In the genomic region with DNA sequence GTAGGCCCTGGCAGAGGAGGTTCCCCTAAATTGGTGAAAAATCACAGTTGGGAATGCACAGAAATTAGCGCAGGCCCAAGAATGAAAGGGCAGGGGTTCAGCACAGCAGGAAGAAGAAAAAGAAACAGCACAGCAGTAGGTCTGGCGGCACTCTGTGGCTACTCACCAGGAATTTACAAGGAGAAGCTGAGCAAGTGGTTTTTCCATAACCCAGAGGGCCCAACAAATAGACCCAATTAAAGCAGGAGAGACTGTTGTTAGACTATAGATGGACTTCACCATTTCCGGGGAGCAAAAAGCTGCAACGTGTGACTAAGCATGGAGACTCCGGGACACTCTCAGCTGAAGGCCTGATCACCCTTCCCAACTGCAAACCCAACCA, we compare ENCODE assay signal across 12 cellular contexts. TPM values are rescaled to one million over a fixed set of nuclear protein-coding genes. Genes with fewer than 3 reads are reported as not detected.
"Had no signal": no experiment of that assay in that cellular context is flagged by ENCODE, and none has a peak within 500 bp of the region (broad histone marks: within the 10 kb centered on the region; RNA-seq: fewer than 3 reads in every experiment).

No MANE protein-coding gene starts in this region.

RNA-seq across cellular contexts. Expression of a gene that starts 2.5 kb away (rescaled TPM):
- total RNA-seq: activated CD4-positive, alpha-beta T cell treated with anti-CD3 and anti-CD28 coated beads, Interleukin-2, amount 10 ng/mL, durations not matched to agents 24 days and 14 days; activated CD8-positive, alpha-beta T cell treated with anti-CD3 and anti-CD28 coated beads for 36 hours; activated naive CD8-positive, alpha-beta T cell treated with anti-CD3 and anti-CD28 coated beads for 36 hours; cardiac septum; Right ventricle myocardium superior; T-helper 2 cell treated with Interferon-gamma antibody and Interleukin-4, amounts not matched to agents 100 ng/mL and 5 ng/mL, for 36 hours had no signal

RNA-seq across cellular contexts. Expression of a gene that starts 14.3 kb away (rescaled TPM):
- total RNA-seq: activated CD4-positive, alpha-beta T cell treated with anti-CD3 and anti-CD28 coated beads, Interleukin-2, amount 10 ng/mL, durations not matched to agents 24 days and 14 days; activated CD8-positive, alpha-beta memory T cell treated with anti-CD3 and anti-CD28 coated beads for 36 hours; activated CD8-positive, alpha-beta T cell treated with anti-CD3 and anti-CD28 coated beads for 36 hours; activated naive CD8-positive, alpha-beta T cell treated with anti-CD3 and anti-CD28 coated beads for 36 hours; activated T-cell treated with anti-CD3 and anti-CD28 coated beads, Interleukin-2, amount 50 U/mL, for 72 hours; activated T-helper 17 cell treated with anti-CD3 and anti-CD28 coated beads, Interleukin-2, amount 50 U/mL, for 72 hours; cardiac septum; IMR-90; Right ventricle myocardium superior; T-helper 1 cell treated with Interleukin-12 subunit alpha and Interleukin-12 subunit beta and Interleukin-4 antibody, amounts not matched to agents 30 ng/mL and 1 ng/mL, for 36 hours; T-helper 2 cell treated with Interferon-gamma antibody and Interleukin-4, amounts not matched to agents 100 ng/mL and 5 ng/mL, for 36 hours had no signal
- polyA plus RNA-seq: IMR-90 had no signal

RNA-seq across cellular contexts. Expression of a gene that starts 40.2 kb away (rescaled TPM):
- total RNA-seq: activated CD4-positive, alpha-beta T cell treated with anti-CD3 and anti-CD28 coated beads, Interleukin-2, amount 10 ng/mL, durations not matched to agents 24 days and 14 days; activated CD8-positive, alpha-beta memory T cell treated with anti-CD3 and anti-CD28 coated beads for 36 hours; activated CD8-positive, alpha-beta T cell treated with anti-CD3 and anti-CD28 coated beads for 36 hours; activated naive CD8-positive, alpha-beta T cell treated with anti-CD3 and anti-CD28 coated beads for 36 hours; activated T-cell treated with anti-CD3 and anti-CD28 coated beads, Interleukin-2, amount 50 U/mL, for 72 hours; activated T-helper 17 cell treated with anti-CD3 and anti-CD28 coated beads, Interleukin-2, amount 50 U/mL, for 72 hours; cardiac septum; IMR-90; Right ventricle myocardium superior; T-helper 1 cell treated with Interleukin-12 subunit alpha and Interleukin-12 subunit beta and Interleukin-4 antibody, amounts not matched to agents 30 ng/mL and 1 ng/mL, for 36 hours; T-helper 2 cell treated with Interferon-gamma antibody and Interleukin-4, amounts not matched to agents 100 ng/mL and 5 ng/mL, for 36 hours had no signal
- polyA plus RNA-seq: IMR-90 had no signal

RNA-seq across cellular contexts. Expression of a gene that starts 55.0 kb away (rescaled TPM):
- total RNA-seq: activated CD4-positive, alpha-beta T cell treated with anti-CD3 and anti-CD28 coated beads, Interleukin-2, amount 10 ng/mL, durations not matched to agents 24 days and 14 days; activated CD8-positive, alpha-beta memory T cell treated with anti-CD3 and anti-CD28 coated beads for 36 hours; activated CD8-positive, alpha-beta T cell treated with anti-CD3 and anti-CD28 coated beads for 36 hours; activated naive CD8-positive, alpha-beta T cell treated with anti-CD3 and anti-CD28 coated beads for 36 hours; activated T-cell treated with anti-CD3 and anti-CD28 coated beads, Interleukin-2, amount 50 U/mL, for 72 hours; activated T-helper 17 cell treated with anti-CD3 and anti-CD28 coated beads, Interleukin-2, amount 50 U/mL, for 72 hours; aorta; cardiac septum; IMR-90; Right ventricle myocardium superior; T-helper 1 cell treated with Interleukin-12 subunit alpha and Interleukin-12 subunit beta and Interleukin-4 antibody, amounts not matched to agents 30 ng/mL and 1 ng/mL, for 36 hours; T-helper 2 cell treated with Interferon-gamma antibody and Interleukin-4, amounts not matched to agents 100 ng/mL and 5 ng/mL, for 36 hours had no signal
- polyA plus RNA-seq: IMR-90 had no signal
